Comparison of ENCODE assay signal across 8 cellular contexts in the genomic region with DNA sequence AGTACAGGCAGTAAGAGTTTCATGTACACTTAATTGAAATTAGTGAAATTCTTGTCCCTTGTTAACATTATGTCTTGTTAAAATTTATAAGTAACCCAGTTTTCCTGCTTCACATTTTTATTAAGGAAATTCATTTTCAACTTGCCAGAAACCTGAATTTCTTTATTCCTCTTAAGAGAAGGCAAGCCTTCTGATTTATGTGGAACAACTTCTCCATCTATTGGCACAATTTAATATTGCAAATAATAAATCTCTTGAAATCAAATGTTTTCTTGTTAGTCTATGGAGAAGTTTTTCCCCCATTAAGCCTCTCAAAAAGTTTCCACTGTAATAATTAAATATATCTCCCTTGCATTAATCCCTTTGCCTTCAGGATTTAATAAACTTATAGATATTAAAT. TPM values are rescaled to one million over a fixed set of nuclear protein-coding genes. Genes with fewer than 3 reads are reported as not detected.
A peak's percentile ranks its signal among the peaks of the same experiment; 100 is the strongest.
DNase-seq lines count a peak whose midpoint lies in the region; ATAC-seq, FAIRE-seq and TF ChIP-seq lines count a peak whose summit lies in the region.

No MANE protein-coding gene starts in this region.

- H3K4me1 ChIP-seq in A549 = no peaks in the 10 kb centered on the region
- H3K4me1 ChIP-seq in OCI-LY7 (ENCODE audit: insufficient read depth, low read length, poor library complexity, severe bottlenecking) = no peaks in the 10 kb centered on the region

- no TSS peak for BruUV-seq in OCI-LY7 (replicated peaks; lab: Mats Ljungman, UMichigan)

- ATAC-seq in A549 = no peak
- no peak for ATAC-seq in GM21619 (IDR thresholded peaks at IDR 0.05; ENCODE audit: unreplicated experiment)
- no peak for ATAC-seq in GM21381 (IDR thresholded peaks at IDR 0.05; ENCODE audit: unreplicated experiment)
- no peak for ATAC-seq in GM19395 (IDR thresholded peaks at IDR 0.05; ENCODE audit: unreplicated experiment)

- H3K36me3 ChIP-seq in OCI-LY7 (ENCODE audit: insufficient read depth, low read length) = no peaks in the 10 kb centered on the region

- no peaks in the 10 kb centered on the region for H3K79me2 ChIP-seq in OCI-LY7 (ENCODE audit: insufficient read depth, low read depth, low read length)

- peak; percentile 7 for FAIRE-seq in A549 (lab: Jason Lieb, UNC)

- H3K9me2 ChIP-seq in OCI-LY7 (ENCODE audit: insufficient read depth, low read length) = no peaks in the 10 kb centered on the region

- TF ChIP-seq RAD21 in A549 (conservative IDR thresholded peaks at IDR 0.05 in 1 of 2, IDR thresholded peaks at IDR 0.05 in 1 of 2) = peak; percentile 65 to 68

- intact Hi-C loops in OCI-LY7 (cut with micrococcal nuclease; ENCODE audit: unreplicated experiment) = loop anchor here (10.0 kb wide), 1 partner anchor 124 kb away; no protein-coding TSS in a partner anchor

- H2AFZ ChIP-seq in OCI-LY7 (ENCODE audit: low read length) = no peak overlapping the region

- H3K4me3 ChIP-seq in A549 = no peak overlapping the region
- H3K4me3 ChIP-seq in OCI-LY7 (ENCODE audit: low read depth, low read length, poor library complexity, severe bottlenecking) = no peak overlapping the region
- H3K4me3 ChIP-seq in fibroblast of the aortic adventitia (ENCODE audit: low read depth, low read length) = no peak overlapping the region

- no peak for TF ChIP-seq EP300 in A549 (IDR thresholded peaks at IDR 0.05)

- TF ChIP-seq POLR2A in A549 (IDR thresholded peaks at IDR 0.05; ENCODE audit: low read length) = no peak

- CTCF ChIA-PET in A549 (lab: Yijun Ruan, JAX) (interaction anchor here (0.6 to 1.2 kb wide), 5 partner anchors 14 to 1319 kb away, joined by 3 read pairs; no protein-coding TSS in a partner anchor), OCI-LY7 (lab: Charles Lee; ENCODE audit: unreplicated experiment) (no interaction called here)

- no peaks in the 10 kb centered on the region for H3K9me3 ChIP-seq in A549
- H3K9me3 ChIP-seq in OCI-LY7 (ENCODE audit: low read length) = no peaks in the 10 kb centered on the region

- peak; percentile 56 for TF ChIP-seq CTCF in A549 (IDR thresholded peaks at IDR 0.05)
- TF ChIP-seq CTCF in OCI-LY7 (conservative IDR thresholded peaks at IDR 0.05; ENCODE audit: low read length) = peak; percentile 75
- peak; percentile 28 for TF ChIP-seq CTCF in fibroblast of the aortic adventitia (IDR thresholded peaks at IDR 0.05; ENCODE audit: insufficient read depth, low read length)

- H3K27ac ChIP-seq in A549 (no peak overlapping the region), OCI-LY7 (ENCODE audit: low read depth, low read length, poor library complexity, severe bottlenecking) (no peak overlapping the region)

- POLR2A ChIA-PET in A549 (lab: Yijun Ruan, JAX) (no interaction called here), OCI-LY7 (lab: Charles Lee) (no interaction called here)

- DNase-seq in A549 (ENCODE audit: low read depth in 1 of 2, low spot score in 1 of 2) (peak; percentile 5 to 42), HCEC 1CT (peak; percentile 12), OCI-LY7 (ENCODE audit: low spot score) (peak; percentile 18), fibroblast of the aortic adventitia (ENCODE audit: low read depth) (peak; percentile 51), AG08395 (ENCODE audit: low spot score) (no peak)

- H4K20me1 ChIP-seq in OCI-LY7 (ENCODE audit: insufficient read depth, low read length) = no peaks in the 10 kb centered on the region

- H3K4me2 ChIP-seq in A549 (no peak overlapping the region), OCI-LY7 (ENCODE audit: low read length) (no peak overlapping the region)

TF ChIP-seq in A549, 52 proteins besides CTCF, POLR2A, EP300 and RAD21:
- peak; percentile 35; the same call in 1 of the 3 replicates for TF ChIP-seq SMC3 (IDR thresholded peaks at IDR 0.05)
- TF ChIP-seq, protein P1, sequence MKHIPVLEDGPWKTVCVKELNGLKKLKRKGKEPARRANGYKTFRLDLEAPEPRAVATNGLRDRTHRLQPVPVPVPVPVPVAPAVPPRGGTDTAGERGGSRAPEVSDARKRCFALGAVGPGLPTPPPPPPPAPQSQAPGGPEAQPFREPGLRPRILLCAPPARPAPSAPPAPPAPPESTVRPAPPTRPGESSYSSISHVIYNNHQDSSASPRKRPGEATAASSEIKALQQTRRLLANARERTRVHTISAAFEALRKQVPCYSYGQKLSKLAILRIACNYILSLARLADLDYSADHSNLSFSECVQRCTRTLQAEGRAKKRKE (CRISPR knock-in tag; IDR thresholded peaks at IDR 0.05; ENCODE audit: low read depth) = no peak
TF ChIP-seq in A549: peak in this region for 1.

RNA-seq across cellular contexts. Expression of a gene that starts 33.8 kb away (rescaled TPM):
- polyA plus RNA-seq in A549 (2011; rRNA removed) = 40.2 and 41.0 TPM in 2 replicates
- 13.9 and 16.1 TPM in 2 replicates for polyA plus RNA-seq in A549 (2012; cell fraction: cytosol; rRNA removed)
- polyA plus RNA-seq in A549 (2012; cell fraction: nucleus; rRNA removed) = 14.8 and 19.7 TPM in 2 replicates
- polyA plus RNA-seq in A549 (2017; fragmentation: RNase III; extraction: RNeasy Plus Mini Kit Qiagen cat#74134 plus additional on column Dnase treatment) = 30.4 to 33.4 TPM (median 32.2 TPM) in 3 replicates
- 30.8 and 38.3 TPM in 2 replicates for polyA minus RNA-seq in A549 (2011; rRNA and poly(A)+ RNA removed)
- total RNA-seq in OCI-LY7 (2014; rRNA removed; shearing (Covaris generic)) = 8.8 and 9.2 TPM in 2 replicates
- 8.8 and 9.0 TPM in 2 replicates for total RNA-seq in OCI-LY7 (2022)
- total RNA-seq in fibroblast of the aortic adventitia (ENCODE audit: low replicate concordance) = 81.3 and 125 TPM in 2 replicates
